2 cellular contexts compared by ENCODE assay signal in the genomic region with DNA sequence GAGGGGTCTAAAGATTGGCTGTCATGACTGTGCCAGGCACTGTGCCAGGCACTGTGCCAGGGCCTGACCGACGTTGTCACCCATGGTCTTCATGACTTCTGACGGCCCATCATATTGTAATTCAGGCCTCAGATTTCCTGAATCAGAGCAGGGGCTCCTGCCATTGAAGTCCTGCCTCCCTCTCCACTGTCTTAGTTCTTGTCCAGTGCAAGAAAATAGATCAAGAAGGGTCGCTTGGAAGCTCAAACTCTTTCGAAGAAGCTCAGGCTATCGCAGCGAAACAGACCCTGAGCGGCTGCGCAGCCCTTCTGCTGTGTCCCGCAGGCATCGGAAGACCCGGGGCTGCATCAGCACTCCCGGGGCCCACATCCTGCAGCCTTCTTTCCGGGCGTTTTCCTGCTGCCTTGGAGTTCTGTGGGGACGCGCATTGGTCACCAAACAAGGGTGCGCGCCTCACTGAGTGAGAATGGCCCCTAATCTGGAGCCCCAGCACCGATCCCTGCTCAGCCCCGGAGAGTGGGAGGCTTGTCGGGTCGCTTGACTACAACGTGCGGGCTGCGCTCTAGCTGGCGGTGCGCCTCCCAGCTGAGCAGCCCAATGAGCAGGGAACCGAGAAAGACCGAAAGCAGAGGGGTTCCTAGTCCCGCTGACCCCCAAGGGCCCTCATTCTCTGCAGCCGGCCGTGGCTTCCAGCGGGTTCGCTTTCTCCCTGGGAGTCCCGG. TPM values are rescaled to one million over a fixed set of nuclear protein-coding genes. Genes with fewer than 3 reads are reported as not detected.
"Had no signal": no experiment of that assay in that cellular context is flagged by ENCODE, and none has a peak within 500 bp of the region (broad histone marks: within the 10 kb centered on the region; RNA-seq: fewer than 3 reads in every experiment).

No MANE protein-coding gene starts in this region.

RNA-seq across cellular contexts. Expression of a gene that starts 49.6 kb away (rescaled TPM):
- total RNA-seq: activated CD4-positive, alpha-beta T cell treated with anti-CD3 and anti-CD28 coated beads, Interleukin-2, amount 10 ng/mL, durations not matched to agents 24 days and 14 days; activated T-helper 1 cell treated with anti-CD3 and anti-CD28 coated beads, Interleukin-12 subunit alpha, Interleukin-12 subunit beta, Interleukin-2, Interleukin-4 antibody, amounts not matched to agents 30 ng/mL and 10 ng/mL and 1 ng/mL, durations not matched to agents 14 hours and 24 hours and 36 hours had no signal
